Comparison of ENCODE assay signal across 8 cellular contexts in genomic region chr17:44557653-44558285, GRCh38. TPM values are rescaled to one million over a fixed set of nuclear protein-coding genes. Genes with fewer than 3 reads are reported as not detected.
DNase-seq lines count a peak whose midpoint lies in the region; ATAC-seq and TF ChIP-seq lines count a peak whose summit lies in the region.

No MANE protein-coding gene starts in this region.

- no peaks in the 10 kb centered on the region for H3K36me3 ChIP-seq in ovary

- TF ChIP-seq CTCF in foreskin fibroblast (IDR thresholded peaks at IDR 0.05; ENCODE audit: low read depth, low read length), result no peak
- no peak for TF ChIP-seq CTCF in ovary (IDR thresholded peaks at IDR 0.05)

- H3K4me3 ChIP-seq in foreskin fibroblast (ENCODE audit: low read depth in 1 of 2, low read length in 2 of 2) (peak overlapping the region; percentile 62 to 84), ovary (peak overlapping the region; percentile 52)

- no peaks in the 10 kb centered on the region for H3K9me3 Mint-ChIP-seq in activated T-cell treated with anti-CD3 and anti-CD28 coated beads, Interleukin-2, amount 50 U/mL, for 4 hours

- DNase-seq in GM03348 (ENCODE audit: low spot score) (peak; percentile 51), MV-4-11 (lab: John Stamatoyannopoulos, UW) (peak; percentile 29), foreskin fibroblast (peak; percentile 57 to 82), ovary (peak; percentile 31 to 64 (median 44)), putamen (ENCODE audit: low spot score) (no peak), NCI-H2107 (lab: John Stamatoyannopoulos, UW) (no peak), GOT3 (lab: John Stamatoyannopoulos, UW) (no peak)
- DNase-seq in activated T-cell treated with anti-CD3 and anti-CD28 coated beads, Interleukin-2, amount 50 U/mL, for 4 hours, result peak; percentile 7

- TF ChIP-seq POLR2A in ovary (IDR thresholded peaks at IDR 0.05), result no peak

- peaks cover 28% of the 10 kb centered on the region for H3K4me1 Mint-ChIP-seq in activated T-cell treated with anti-CD3 and anti-CD28 coated beads, Interleukin-2, amount 50 U/mL, for 4 hours (ENCODE audit: low read depth)

- H3K36me3 Mint-ChIP-seq in activated T-cell treated with anti-CD3 and anti-CD28 coated beads, Interleukin-2, amount 50 U/mL, for 4 hours (ENCODE audit: insufficient read depth), result no peaks in the 10 kb centered on the region

- H3K4me1 ChIP-seq in ovary (ENCODE audit: insufficient read depth), result peaks cover 13% of the 10 kb centered on the region

- WGBS in ovary, 3 donors, result 1 to 3% (median 3%) methylated on average over 53 to 69 of the region's 69 CpGs

- intact Hi-C loops in ovary (cut with DNase I), result loop anchor here in 2 of 4 donors (1.0 to 5.0 kb wide), 2 partner anchors 41 to 55 kb away; partner anchors contain the start of gene GPATCH8 (in 1 of the 2)

- peak overlapping the region in 1 of 2 donors; percentile 73 for H3K27ac ChIP-seq in ovary

- peak; percentile 59 to 73 for ATAC-seq in activated T-cell treated with anti-CD3 and anti-CD28 coated beads, Interleukin-2, amount 50 U/mL, for 4 hours

- peaks cover 67% of the 10 kb centered on the region for H3K27me3 Mint-ChIP-seq in activated T-cell treated with anti-CD3 and anti-CD28 coated beads, Interleukin-2, amount 50 U/mL, for 4 hours (ENCODE audit: low read depth)

- no peaks in the 10 kb centered on the region for H3K27me3 ChIP-seq in ovary

- no peak for TF ChIP-seq EP300 in ovary (IDR thresholded peaks at IDR 0.05)

- H3K4me3 Mint-ChIP-seq in activated T-cell treated with anti-CD3 and anti-CD28 coated beads, Interleukin-2, amount 50 U/mL, for 4 hours, result peak overlapping the region; percentile 82

- no peaks in the 10 kb centered on the region for H3K9me3 ChIP-seq in ovary

RNA-seq across cellular contexts. Expression of gene FZD2, which starts 0.5 kb away (rescaled TPM):
- total RNA-seq in activated T-cell treated with anti-CD3 and anti-CD28 coated beads, Interleukin-2, amount 50 U/mL, for 4 hours, result under 1 TPM in 1 of 3 donors, not detected in 2; 0.08 TPM
- 10 to 100 TPM in 3 of 7 donors, 1 to 10 TPM in 4; 1.6 to 12.5 (median 9.3) TPM for total RNA-seq in ovary
- polyA plus RNA-seq in ovary, result 1 to 10 TPM in 1 of 2 donors, under 1 TPM in 1; 0.08 to 5.3 TPM

RNA-seq across cellular contexts. Expression of gene GPATCH8, which starts 54.6 kb away (rescaled TPM):
- total RNA-seq in activated T-cell treated with anti-CD3 and anti-CD28 coated beads, Interleukin-2, amount 50 U/mL, for 4 hours, result 10 to 100 TPM; 38.2 to 43.3 (median 41.9) TPM
- 10 to 100 TPM; 27.6 to 57.3 (median 48.9) TPM for total RNA-seq in ovary
- polyA plus RNA-seq in ovary, result 10 to 100 TPM; 20.5 to 40.4 TPM

Comparison
In these comparisons a context has a peak if more than half of its experiments do, and no peak if none do; other contexts are left out.
1. DNase-seq: peak in GM03348 (single experiment), MV-4-11 (single experiment), activated T-cell treated with anti-CD3 and anti-CD28 coated beads, Interleukin-2, amount 50 U/mL, for 4 hours (single experiment), foreskin fibroblast (2 of 2) and ovary (5 of 5); none in putamen (single experiment), NCI-H2107 (single experiment) and GOT3 (single experiment).